Comparison of ENCODE assay signal across 23 cellular contexts in genomic region chr7:132145063-132145462, GRCh38.
"Had no signal": no experiment of that assay in that cellular context is flagged by ENCODE, and none has a peak within 500 bp of the region (broad histone marks: within the 10 kb centered on the region; RNA-seq: fewer than 3 reads in every experiment).

No MANE protein-coding gene starts in this region.

- H3K9me3 Mint-ChIP-seq: activated B cell treated with CpG ODN at 0.5 μM for 24 hours; activated CD4-positive, alpha-beta memory T cell treated with anti-CD3 and anti-CD28 coated beads for 36 hours; activated naive CD8-positive, alpha-beta T cell treated with anti-CD3 and anti-CD28 coated beads, Interleukin-2, amount 50 U/mL, for 24 hours; activated T-cell treated with anti-CD3 and anti-CD28 coated beads, Interleukin-2, amount 50 U/mL, for 72 hours; immature natural killer cell; type B pancreatic cell had no signal

- H3K4me3 ChIP-seq: hepatocyte, right lobe of liver, stomach had no signal

- H3K4me1 ChIP-seq: right lobe of liver, stomach had no signal

- FAIRE-seq: colon, frontal cortex, small intestine had no signal

- H3K4me3 Mint-ChIP-seq: activated B cell treated with CpG ODN at 0.5 μM for 24 hours; activated CD4-positive, alpha-beta memory T cell treated with anti-CD3 and anti-CD28 coated beads for 36 hours; activated naive CD8-positive, alpha-beta T cell treated with anti-CD3 and anti-CD28 coated beads, Interleukin-2, amount 50 U/mL, for 24 hours; activated T-cell treated with anti-CD3 and anti-CD28 coated beads, Interleukin-2, amount 50 U/mL, for 72 hours; immature natural killer cell; memory B cell; stimulated activated memory B cell treated with anti-CD40 and anti-IgM and Interleukin-4, amounts not matched to agents 10 μg/mL and 1 μg/mL and 100 μg/mL, for 72 hours; T-helper 17 cell; type B pancreatic cell had no signal

- H3K27ac Mint-ChIP-seq: activated B cell treated with CpG ODN at 0.5 μM for 24 hours; activated CD4-positive, alpha-beta memory T cell treated with anti-CD3 and anti-CD28 coated beads for 36 hours; activated naive CD8-positive, alpha-beta T cell treated with anti-CD3 and anti-CD28 coated beads, Interleukin-2, amount 50 U/mL, for 24 hours; activated T-cell treated with anti-CD3 and anti-CD28 coated beads, Interleukin-2, amount 50 U/mL, for 72 hours; memory B cell; stimulated activated memory B cell treated with anti-CD40 and anti-IgM and Interleukin-4, amounts not matched to agents 10 μg/mL and 1 μg/mL and 100 μg/mL, for 72 hours; T-helper 17 cell; type B pancreatic cell had no signal

- DNase-seq: activated B cell treated with CpG ODN at 0.5 μM for 24 hours; activated CD4-positive, alpha-beta memory T cell treated with anti-CD3 and anti-CD28 coated beads for 36 hours; activated CD4-positive, alpha-beta T cell treated with anti-CD3 and anti-CD28 coated beads for 4 hours; activated gamma-delta T cell; activated naive CD4-positive, alpha-beta T cell treated with anti-CD3 and anti-CD28 coated beads, Interleukin-2, amount 50 U/mL, for 16 hours; activated naive CD8-positive, alpha-beta T cell treated with anti-CD3 and anti-CD28 coated beads, Interleukin-2, amount 50 U/mL, for 24 hours; activated T-cell treated with anti-CD3 and anti-CD28 coated beads, Interleukin-2, amount 50 U/mL, for 72 hours; central memory CD4-positive, alpha-beta T cell; effector memory CD4-positive, alpha-beta T cell; glutamatergic neuron; immature natural killer cell; right lobe of liver; small intestine; stimulated activated CD4-positive, alpha-beta T cell treated with anti-CD3 and anti-CD28 coated beads, Interleukin-15, amount 100 ng/mL, for 24 hours; stomach; T-helper 17 cell had no signal

- H3K79me2 ChIP-seq: hepatocyte had no signal

- H3K36me3 ChIP-seq: brain microvascular endothelial cell, right lobe of liver, stomach had no signal

- H3K4me1 Mint-ChIP-seq: activated B cell treated with CpG ODN at 0.5 μM for 24 hours; activated naive CD8-positive, alpha-beta T cell treated with anti-CD3 and anti-CD28 coated beads, Interleukin-2, amount 50 U/mL, for 24 hours; immature natural killer cell; memory B cell; stimulated activated memory B cell treated with anti-CD40 and anti-IgM and Interleukin-4, amounts not matched to agents 10 μg/mL and 1 μg/mL and 100 μg/mL, for 72 hours; T-helper 17 cell had no signal

- H2AFZ ChIP-seq: hepatocyte had no signal

- H3K9me3 ChIP-seq: right lobe of liver, stomach had no signal

- ATAC-seq: activated naive CD8-positive, alpha-beta T cell treated with anti-CD3 and anti-CD28 coated beads, Interleukin-2, amount 50 U/mL, for 24 hours; activated T-cell treated with anti-CD3 and anti-CD28 coated beads, Interleukin-2, amount 50 U/mL, for 72 hours; right lobe of liver; stimulated activated memory B cell treated with anti-CD40 and anti-IgM and Interleukin-4, amounts not matched to agents 10 μg/mL and 1 μg/mL and 100 μg/mL, for 72 hours; T-helper 17 cell had no signal

- H3K4me2 ChIP-seq: hepatocyte had no signal

- H3K27ac ChIP-seq: brain microvascular endothelial cell, hepatocyte, right lobe of liver, stomach had no signal

- H3K36me3 Mint-ChIP-seq: activated CD4-positive, alpha-beta memory T cell treated with anti-CD3 and anti-CD28 coated beads for 36 hours; memory B cell; stimulated activated memory B cell treated with anti-CD40 and anti-IgM and Interleukin-4, amounts not matched to agents 10 μg/mL and 1 μg/mL and 100 μg/mL, for 72 hours; type B pancreatic cell had no signal

- H3K27me3 ChIP-seq: brain microvascular endothelial cell, hepatocyte, right lobe of liver, stomach had no signal
